In the genomic region with DNA sequence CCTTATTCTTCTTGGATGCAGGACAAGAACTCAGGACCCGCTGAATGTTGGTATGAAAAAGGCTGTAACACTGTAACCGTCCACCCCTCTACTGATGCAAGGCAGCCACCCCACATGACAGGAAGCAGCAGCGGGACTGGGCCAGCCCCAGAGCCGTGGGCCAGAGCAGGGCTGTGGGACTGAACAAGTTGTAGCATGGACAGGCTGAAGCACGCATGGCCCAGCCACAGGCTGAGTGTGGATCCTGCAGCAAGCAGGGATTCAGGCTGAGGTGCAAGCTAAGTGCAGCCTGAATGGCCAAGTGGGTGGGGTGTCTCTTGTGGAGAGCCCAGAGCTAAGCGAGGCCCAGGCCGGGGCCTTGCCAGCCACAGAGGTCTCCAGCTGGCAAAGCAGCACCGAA, we compare ENCODE assay signal across 1 cellular context.
TF ChIP-seq lines count a peak whose summit lies in the region.

No MANE protein-coding gene starts in this region.

TF ChIP-seq in H1, 55 proteins besides CTCF, POLR2A, EP300 and RAD21 (continued from another document):
- TF ChIP-seq, protein P1, sequence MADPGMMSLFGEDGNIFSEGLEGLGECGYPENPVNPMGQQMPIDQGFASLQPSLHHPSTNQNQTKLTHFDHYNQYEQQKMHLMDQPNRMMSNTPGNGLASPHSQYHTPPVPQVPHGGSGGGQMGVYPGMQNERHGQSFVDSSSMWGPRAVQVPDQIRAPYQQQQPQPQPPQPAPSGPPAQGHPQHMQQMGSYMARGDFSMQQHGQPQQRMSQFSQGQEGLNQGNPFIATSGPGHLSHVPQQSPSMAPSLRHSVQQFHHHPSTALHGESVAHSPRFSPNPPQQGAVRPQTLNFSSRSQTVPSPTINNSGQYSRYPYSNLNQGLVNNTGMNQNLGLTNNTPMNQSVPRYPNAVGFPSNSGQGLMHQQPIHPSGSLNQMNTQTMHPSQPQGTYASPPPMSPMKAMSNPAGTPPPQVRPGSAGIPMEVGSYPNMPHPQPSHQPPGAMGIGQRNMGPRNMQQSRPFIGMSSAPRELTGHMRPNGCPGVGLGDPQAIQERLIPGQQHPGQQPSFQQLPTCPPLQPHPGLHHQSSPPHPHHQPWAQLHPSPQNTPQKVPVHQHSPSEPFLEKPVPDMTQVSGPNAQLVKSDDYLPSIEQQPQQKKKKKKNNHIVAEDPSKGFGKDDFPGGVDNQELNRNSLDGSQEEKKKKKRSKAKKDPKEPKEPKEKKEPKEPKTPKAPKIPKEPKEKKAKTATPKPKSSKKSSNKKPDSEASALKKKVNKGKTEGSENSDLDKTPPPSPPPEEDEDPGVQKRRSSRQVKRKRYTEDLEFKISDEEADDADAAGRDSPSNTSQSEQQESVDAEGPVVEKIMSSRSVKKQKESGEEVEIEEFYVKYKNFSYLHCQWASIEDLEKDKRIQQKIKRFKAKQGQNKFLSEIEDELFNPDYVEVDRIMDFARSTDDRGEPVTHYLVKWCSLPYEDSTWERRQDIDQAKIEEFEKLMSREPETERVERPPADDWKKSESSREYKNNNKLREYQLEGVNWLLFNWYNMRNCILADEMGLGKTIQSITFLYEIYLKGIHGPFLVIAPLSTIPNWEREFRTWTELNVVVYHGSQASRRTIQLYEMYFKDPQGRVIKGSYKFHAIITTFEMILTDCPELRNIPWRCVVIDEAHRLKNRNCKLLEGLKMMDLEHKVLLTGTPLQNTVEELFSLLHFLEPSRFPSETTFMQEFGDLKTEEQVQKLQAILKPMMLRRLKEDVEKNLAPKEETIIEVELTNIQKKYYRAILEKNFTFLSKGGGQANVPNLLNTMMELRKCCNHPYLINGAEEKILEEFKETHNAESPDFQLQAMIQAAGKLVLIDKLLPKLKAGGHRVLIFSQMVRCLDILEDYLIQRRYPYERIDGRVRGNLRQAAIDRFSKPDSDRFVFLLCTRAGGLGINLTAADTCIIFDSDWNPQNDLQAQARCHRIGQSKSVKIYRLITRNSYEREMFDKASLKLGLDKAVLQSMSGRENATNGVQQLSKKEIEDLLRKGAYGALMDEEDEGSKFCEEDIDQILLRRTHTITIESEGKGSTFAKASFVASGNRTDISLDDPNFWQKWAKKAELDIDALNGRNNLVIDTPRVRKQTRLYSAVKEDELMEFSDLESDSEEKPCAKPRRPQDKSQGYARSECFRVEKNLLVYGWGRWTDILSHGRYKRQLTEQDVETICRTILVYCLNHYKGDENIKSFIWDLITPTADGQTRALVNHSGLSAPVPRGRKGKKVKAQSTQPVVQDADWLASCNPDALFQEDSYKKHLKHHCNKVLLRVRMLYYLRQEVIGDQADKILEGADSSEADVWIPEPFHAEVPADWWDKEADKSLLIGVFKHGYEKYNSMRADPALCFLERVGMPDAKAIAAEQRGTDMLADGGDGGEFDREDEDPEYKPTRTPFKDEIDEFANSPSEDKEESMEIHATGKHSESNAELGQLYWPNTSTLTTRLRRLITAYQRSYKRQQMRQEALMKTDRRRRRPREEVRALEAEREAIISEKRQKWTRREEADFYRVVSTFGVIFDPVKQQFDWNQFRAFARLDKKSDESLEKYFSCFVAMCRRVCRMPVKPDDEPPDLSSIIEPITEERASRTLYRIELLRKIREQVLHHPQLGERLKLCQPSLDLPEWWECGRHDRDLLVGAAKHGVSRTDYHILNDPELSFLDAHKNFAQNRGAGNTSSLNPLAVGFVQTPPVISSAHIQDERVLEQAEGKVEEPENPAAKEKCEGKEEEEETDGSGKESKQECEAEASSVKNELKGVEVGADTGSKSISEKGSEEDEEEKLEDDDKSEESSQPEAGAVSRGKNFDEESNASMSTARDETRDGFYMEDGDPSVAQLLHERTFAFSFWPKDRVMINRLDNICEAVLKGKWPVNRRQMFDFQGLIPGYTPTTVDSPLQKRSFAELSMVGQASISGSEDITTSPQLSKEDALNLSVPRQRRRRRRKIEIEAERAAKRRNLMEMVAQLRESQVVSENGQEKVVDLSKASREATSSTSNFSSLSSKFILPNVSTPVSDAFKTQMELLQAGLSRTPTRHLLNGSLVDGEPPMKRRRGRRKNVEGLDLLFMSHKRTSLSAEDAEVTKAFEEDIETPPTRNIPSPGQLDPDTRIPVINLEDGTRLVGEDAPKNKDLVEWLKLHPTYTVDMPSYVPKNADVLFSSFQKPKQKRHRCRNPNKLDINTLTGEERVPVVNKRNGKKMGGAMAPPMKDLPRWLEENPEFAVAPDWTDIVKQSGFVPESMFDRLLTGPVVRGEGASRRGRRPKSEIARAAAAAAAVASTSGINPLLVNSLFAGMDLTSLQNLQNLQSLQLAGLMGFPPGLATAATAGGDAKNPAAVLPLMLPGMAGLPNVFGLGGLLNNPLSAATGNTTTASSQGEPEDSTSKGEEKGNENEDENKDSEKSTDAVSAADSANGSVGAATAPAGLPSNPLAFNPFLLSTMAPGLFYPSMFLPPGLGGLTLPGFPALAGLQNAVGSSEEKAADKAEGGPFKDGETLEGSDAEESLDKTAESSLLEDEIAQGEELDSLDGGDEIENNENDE (IDR thresholded peaks at IDR 0.05; ENCODE audit: insufficient replicate concordance, low read length): no peak
- TF ChIP-seq ASH2L (IDR thresholded peaks at IDR 0.05; ENCODE audit: low read length) (no peak), PHF8 (conservative IDR thresholded peaks at IDR 0.05; ENCODE audit: low read depth, low read length) (no peak), SUZ12 (IDR thresholded peaks at IDR 0.05; ENCODE audit: low read length) (no peak), CHD1 (IDR thresholded peaks at IDR 0.05; ENCODE audit: low read depth, low read length) (no peak), RBBP5 (IDR thresholded peaks at IDR 0.05; ENCODE audit: borderline replicate concordance, low read depth, low read length) (no peak), HDAC2 (IDR thresholded peaks at IDR 0.05; ENCODE audit: borderline replicate concordance in 1 of 2, low read depth in 2 of 2, low read length in 2 of 2) (no peak), GABPA (IDR thresholded peaks at IDR 0.05; ENCODE audit: borderline replicate concordance, insufficient read depth, low read length) (no peak), KDM1A (IDR thresholded peaks at IDR 0.05; ENCODE audit: borderline replicate concordance, low read length) (no peak), RXRA (IDR thresholded peaks at IDR 0.05; ENCODE audit: insufficient read depth, low read depth, low read length) (no peak)
- TF ChIP-seq, protein P2, sequence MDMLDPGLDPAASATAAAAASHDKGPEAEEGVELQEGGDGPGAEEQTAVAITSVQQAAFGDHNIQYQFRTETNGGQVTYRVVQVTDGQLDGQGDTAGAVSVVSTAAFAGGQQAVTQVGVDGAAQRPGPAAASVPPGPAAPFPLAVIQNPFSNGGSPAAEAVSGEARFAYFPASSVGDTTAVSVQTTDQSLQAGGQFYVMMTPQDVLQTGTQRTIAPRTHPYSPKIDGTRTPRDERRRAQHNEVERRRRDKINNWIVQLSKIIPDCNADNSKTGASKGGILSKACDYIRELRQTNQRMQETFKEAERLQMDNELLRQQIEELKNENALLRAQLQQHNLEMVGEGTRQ (IDR thresholded peaks at IDR 0.05; ENCODE audit: low read length): no peak
